Comparison of ENCODE assay signal across 1 cellular context in the genomic region with DNA sequence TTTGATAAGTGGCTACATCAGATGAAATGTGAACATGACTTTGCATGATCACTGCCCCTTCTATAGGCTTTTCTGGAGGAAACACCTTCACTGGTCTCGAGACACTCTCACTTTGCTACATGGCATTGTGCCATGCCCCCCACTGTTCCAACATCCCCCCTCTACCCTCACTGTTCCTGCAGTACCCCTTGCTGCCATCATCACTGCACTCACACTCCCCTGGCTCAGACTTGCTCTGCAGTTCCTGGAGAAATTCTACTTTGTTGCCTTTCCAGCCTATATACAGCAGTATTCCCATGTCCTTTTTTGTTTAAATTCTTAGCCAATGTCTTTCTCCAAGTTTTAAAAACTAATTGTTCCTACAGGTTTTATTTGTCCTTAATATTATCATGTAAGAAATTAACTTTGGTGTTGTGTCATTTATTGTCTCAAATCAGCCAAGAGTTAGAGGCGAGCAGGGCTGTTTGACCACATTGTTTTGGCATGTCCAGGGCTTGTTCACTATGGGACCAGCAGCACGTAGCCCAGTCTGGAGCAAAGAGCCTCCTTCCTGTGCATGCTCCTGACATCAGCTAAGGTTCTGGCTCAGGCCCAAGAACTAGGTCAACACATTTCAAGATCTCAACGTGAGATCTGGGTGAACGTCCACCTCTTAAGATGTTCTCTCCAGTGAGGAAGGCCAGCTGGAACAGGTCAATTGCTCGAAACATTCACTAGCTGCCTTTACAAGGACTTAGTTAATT.
TF ChIP-seq lines count a peak whose summit lies in the region.

No MANE protein-coding gene starts in this region.

TF ChIP-seq in GM23338, 12 proteins besides CTCF, POLR2A, EP300 and RAD21 (continued from another document):
- TF ChIP-seq, protein P1, sequence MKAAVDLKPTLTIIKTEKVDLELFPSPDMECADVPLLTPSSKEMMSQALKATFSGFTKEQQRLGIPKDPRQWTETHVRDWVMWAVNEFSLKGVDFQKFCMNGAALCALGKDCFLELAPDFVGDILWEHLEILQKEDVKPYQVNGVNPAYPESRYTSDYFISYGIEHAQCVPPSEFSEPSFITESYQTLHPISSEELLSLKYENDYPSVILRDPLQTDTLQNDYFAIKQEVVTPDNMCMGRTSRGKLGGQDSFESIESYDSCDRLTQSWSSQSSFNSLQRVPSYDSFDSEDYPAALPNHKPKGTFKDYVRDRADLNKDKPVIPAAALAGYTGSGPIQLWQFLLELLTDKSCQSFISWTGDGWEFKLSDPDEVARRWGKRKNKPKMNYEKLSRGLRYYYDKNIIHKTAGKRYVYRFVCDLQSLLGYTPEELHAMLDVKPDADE (IDR thresholded peaks at IDR 0.05) = no peak
- TF ChIP-seq EZH2 (IDR thresholded peaks at IDR 0.05; ENCODE audit: low read depth, unreplicated experiment) = no peak
- TF ChIP-seq JUNB (IDR thresholded peaks at IDR 0.05; ENCODE audit: unreplicated experiment) = no peak
- TF ChIP-seq ZNF114 (CRISPR knock-in tag; IDR thresholded peaks at IDR 0.05) = no peak
- TF ChIP-seq, protein P2, sequence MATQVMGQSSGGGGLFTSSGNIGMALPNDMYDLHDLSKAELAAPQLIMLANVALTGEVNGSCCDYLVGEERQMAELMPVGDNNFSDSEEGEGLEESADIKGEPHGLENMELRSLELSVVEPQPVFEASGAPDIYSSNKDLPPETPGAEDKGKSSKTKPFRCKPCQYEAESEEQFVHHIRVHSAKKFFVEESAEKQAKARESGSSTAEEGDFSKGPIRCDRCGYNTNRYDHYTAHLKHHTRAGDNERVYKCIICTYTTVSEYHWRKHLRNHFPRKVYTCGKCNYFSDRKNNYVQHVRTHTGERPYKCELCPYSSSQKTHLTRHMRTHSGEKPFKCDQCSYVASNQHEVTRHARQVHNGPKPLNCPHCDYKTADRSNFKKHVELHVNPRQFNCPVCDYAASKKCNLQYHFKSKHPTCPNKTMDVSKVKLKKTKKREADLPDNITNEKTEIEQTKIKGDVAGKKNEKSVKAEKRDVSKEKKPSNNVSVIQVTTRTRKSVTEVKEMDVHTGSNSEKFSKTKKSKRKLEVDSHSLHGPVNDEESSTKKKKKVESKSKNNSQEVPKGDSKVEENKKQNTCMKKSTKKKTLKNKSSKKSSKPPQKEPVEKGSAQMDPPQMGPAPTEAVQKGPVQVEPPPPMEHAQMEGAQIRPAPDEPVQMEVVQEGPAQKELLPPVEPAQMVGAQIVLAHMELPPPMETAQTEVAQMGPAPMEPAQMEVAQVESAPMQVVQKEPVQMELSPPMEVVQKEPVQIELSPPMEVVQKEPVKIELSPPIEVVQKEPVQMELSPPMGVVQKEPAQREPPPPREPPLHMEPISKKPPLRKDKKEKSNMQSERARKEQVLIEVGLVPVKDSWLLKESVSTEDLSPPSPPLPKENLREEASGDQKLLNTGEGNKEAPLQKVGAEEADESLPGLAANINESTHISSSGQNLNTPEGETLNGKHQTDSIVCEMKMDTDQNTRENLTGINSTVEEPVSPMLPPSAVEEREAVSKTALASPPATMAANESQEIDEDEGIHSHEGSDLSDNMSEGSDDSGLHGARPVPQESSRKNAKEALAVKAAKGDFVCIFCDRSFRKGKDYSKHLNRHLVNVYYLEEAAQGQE (IDR thresholded peaks at IDR 0.05; ENCODE audit: unreplicated experiment) = no peak
- no peak for TF ChIP-seq EZH2phosphoT487 (IDR thresholded peaks at IDR 0.05; ENCODE audit: unreplicated experiment)
- TF ChIP-seq POLR2AphosphoS5 (IDR thresholded peaks at IDR 0.05; ENCODE audit: low read depth) = no peak
- no peak for TF ChIP-seq CREB1 (CRISPR knock-in tag; IDR thresholded peaks at IDR 0.05; ENCODE audit: low read depth)
- no peak for TF ChIP-seq STAT1 (IDR thresholded peaks at IDR 0.05; ENCODE audit: unreplicated experiment)
